15 cellular contexts compared by ENCODE assay signal in the genomic region with DNA sequence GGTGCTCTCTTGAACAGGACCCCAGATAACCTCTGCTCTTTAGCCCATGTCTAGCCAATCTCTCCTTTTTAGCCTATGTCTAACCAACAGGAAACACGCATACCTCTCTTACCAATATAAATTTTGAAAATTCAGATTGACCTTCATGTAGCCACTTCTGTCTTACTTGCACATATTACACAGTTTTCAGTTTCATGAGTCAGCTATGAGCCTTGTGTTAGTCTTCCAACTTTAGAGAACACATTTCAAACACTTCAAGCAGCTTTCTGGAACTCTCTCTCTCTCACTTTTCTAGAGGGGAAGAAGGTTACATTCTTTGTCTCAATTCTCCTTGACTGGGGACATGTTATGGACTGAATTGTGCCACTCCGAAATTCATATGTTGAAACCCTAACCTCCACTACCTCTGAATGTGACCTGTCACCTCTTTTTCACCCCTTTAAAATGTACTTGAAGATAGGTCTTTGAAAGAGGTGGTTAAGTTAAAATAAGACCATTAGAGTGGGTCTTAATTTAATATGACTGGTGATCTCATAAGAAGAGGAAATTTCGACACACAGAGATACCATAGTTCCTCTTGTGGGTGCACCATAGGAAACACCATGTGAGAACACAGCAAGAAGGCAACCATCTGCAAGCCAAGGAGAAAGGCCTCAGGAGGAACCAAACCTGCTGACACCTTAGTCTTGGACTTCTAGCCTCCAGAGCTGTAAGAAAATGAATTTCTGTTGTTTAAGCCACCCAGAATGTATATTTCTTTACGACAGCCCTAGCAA.
A peak's percentile ranks its signal among the peaks of the same experiment; 100 is the strongest.
DNase-seq lines count a peak whose midpoint lies in the region; ATAC-seq lines count a peak whose summit lies in the region.
"Had no signal": no experiment of that assay in that cellular context is flagged by ENCODE, and none has a peak within 500 bp of the region (broad histone marks: within the 10 kb centered on the region; RNA-seq: fewer than 3 reads in every experiment).

No MANE protein-coding gene starts in this region.

- ATAC-seq in HG02885 (IDR thresholded peaks at IDR 0.05; ENCODE audit: poor library complexity, unreplicated experiment) (peak; percentile 50), HG03571 (IDR thresholded peaks at IDR 0.05; ENCODE audit: unreplicated experiment) (no peak), GM21526 (IDR thresholded peaks at IDR 0.05; ENCODE audit: low FRiP score, unreplicated experiment) (no peak), GM18873 (IDR thresholded peaks at IDR 0.05; ENCODE audit: low FRiP score, unreplicated experiment) (no peak)
- ATAC-seq: activated T-cell treated with anti-CD3 and anti-CD28 coated beads, Interleukin-2, amount 50 U/mL, for 72 hours had no signal

- DNase-seq in AG08395 (ENCODE audit: low spot score) (peak; percentile 22), OCI-M1 (lab: John Stamatoyannopoulos, UW) (peak; percentile 4), fibroblast of peridontal ligament (ENCODE audit: extremely low read depth) (peak; percentile 57), SHP77 treated with DMSO at 0.1 percent for 48 hours (lab: John Stamatoyannopoulos, UW) (no peak)
- DNase-seq: ACHN; activated CD4-positive, alpha-beta T cell treated with anti-CD3 and anti-CD28 coated beads, Interleukin-2, amount 50 U/mL, for 1 hour; activated T-cell treated with anti-CD3 and anti-CD28 coated beads, Interleukin-2, amount 50 U/mL, for 72 hours; Calu3; NCI-H1105 treated with DMSO at 0.1 percent for 48 hours; NCI-H446; occipital lobe had no signal
